In genomic region chr12:5690240-5690639, GRCh38 we compare ENCODE assay signal across 30 cellular contexts.
"Had no signal": no experiment of that assay in that cellular context is flagged by ENCODE, and none has a peak within 500 bp of the region (broad histone marks: within the 10 kb centered on the region; RNA-seq: fewer than 3 reads in every experiment).

No MANE protein-coding gene starts in this region.

- H3K9me3 ChIP-seq: ascending aorta had no signal

- H3K27me3 ChIP-seq: ascending aorta, cardiac muscle cell had no signal

- H3K36me3 ChIP-seq: ascending aorta, cardiac muscle cell had no signal

- H3K4me3 ChIP-seq: ascending aorta, cardiac muscle cell had no signal

- H3K27ac ChIP-seq: ascending aorta, cardiac muscle cell, VCaP had no signal

- H3K4me1 ChIP-seq: ascending aorta had no signal

- DNase-seq: activated CD4-positive, alpha-beta memory T cell treated with anti-CD3 and anti-CD28 coated beads, Interleukin-2, amount 10 ng/mL, durations not matched to agents 7 days and 5 days; activated CD4-positive, alpha-beta T cell treated with anti-CD3 and anti-CD28 coated beads for 1 hour; activated CD4-positive, alpha-beta T cell treated with anti-CD3 and anti-CD28 coated beads for 36 hours; activated CD4-positive, alpha-beta T cell treated with anti-CD3 and anti-CD28 coated beads for 48 hours; activated CD4-positive, alpha-beta T cell treated with anti-CD3 and anti-CD28 coated beads, Interleukin-2, amount 10 ng/mL, durations not matched to agents 7 days and 5 days; activated CD4-positive, alpha-beta T cell treated with anti-CD3 and anti-CD28 coated beads, Interleukin-2, amount 50 U/mL, for 48 hours; activated CD4-positive, CD25-positive, alpha-beta regulatory T cell; activated CD8-positive, alpha-beta memory T cell treated with anti-CD3 and anti-CD28 coated beads for 24 hours; activated CD8-positive, alpha-beta memory T cell treated with anti-CD3 and anti-CD28 coated beads, Interleukin-2, amount 10 ng/mL, durations not matched to agents 7 days and 5 days; activated CD8-positive, alpha-beta memory T cell treated with anti-CD3 and anti-CD28 coated beads, Interleukin-2, amount 50 U/mL, for 48 hours; activated CD8-positive, alpha-beta T cell treated with anti-CD3 and anti-CD28 coated beads, Interleukin-2, amount 10 ng/mL, durations not matched to agents 7 days and 5 days; activated effector memory CD4-positive, alpha-beta T cell treated with Interleukin-2 at 50 U/mL for 16 hours; activated gamma-delta T cell; activated naive CD4-positive, alpha-beta T cell treated with anti-CD3 and anti-CD28 coated beads, Interleukin-2, amount 10 ng/mL, durations not matched to agents 7 days and 5 days; activated naive CD4-positive, alpha-beta T cell treated with Interleukin-2 at 50 U/mL for 16 hours; activated naive CD8-positive, alpha-beta T cell treated with anti-CD3 and anti-CD28 coated beads, Interleukin-2, amount 10 ng/mL, durations not matched to agents 7 days and 5 days; activated naive CD8-positive, alpha-beta T cell treated with anti-CD3 and anti-CD28 coated beads, Interleukin-2, amount 50 U/mL, for 24 hours; activated T-cell treated with anti-CD3 and anti-CD28 coated beads, Interleukin-2, amount 50 U/mL, for 24 hours; activated T-cell treated with anti-CD3 and anti-CD28 coated beads, Interleukin-2, amount 50 U/mL, for 48 hours; amygdala; anterior cingulate cortex; caudate nucleus; cerebellar nuclear complex; T-helper 1 cell; T-helper 2 cell; T-helper 9 cell had no signal

- ATAC-seq: activated CD4-positive, alpha-beta T cell treated with anti-CD3 and anti-CD28 coated beads for 36 hours; activated CD4-positive, CD25-positive, alpha-beta regulatory T cell treated with anti-CD3 and anti-CD28 coated beads, Interleukin-2, amount 50 U/mL, for 24 hours; activated CD8-positive, alpha-beta memory T cell treated with anti-CD3 and anti-CD28 coated beads, Interleukin-2, amount 10 ng/mL, durations not matched to agents 7 days and 5 days; activated CD8-positive, alpha-beta T cell treated with anti-CD3 and anti-CD28 coated beads, Interleukin-2, amount 10 ng/mL, durations not matched to agents 7 days and 5 days; activated naive CD8-positive, alpha-beta T cell treated with anti-CD3 and anti-CD28 coated beads, Interleukin-2, amount 50 U/mL, for 24 hours had no signal
